Comparison of ENCODE assay signal across 1 cellular context in genomic region chr7:42138691-42139090, GRCh38.
TF ChIP-seq lines count a peak whose summit lies in the region.

No MANE protein-coding gene starts in this region.

TF ChIP-seq in GM23338, 12 proteins besides CTCF, POLR2A, EP300 and RAD21 (continued from another document):
- TF ChIP-seq ZNF462 (CRISPR knock-in tag; IDR thresholded peaks at IDR 0.05), result no peak
TF ChIP-seq in GM23338: peak in this region for 0.
